Comparison of ENCODE assay signal across 1 cellular context in the genomic region with DNA sequence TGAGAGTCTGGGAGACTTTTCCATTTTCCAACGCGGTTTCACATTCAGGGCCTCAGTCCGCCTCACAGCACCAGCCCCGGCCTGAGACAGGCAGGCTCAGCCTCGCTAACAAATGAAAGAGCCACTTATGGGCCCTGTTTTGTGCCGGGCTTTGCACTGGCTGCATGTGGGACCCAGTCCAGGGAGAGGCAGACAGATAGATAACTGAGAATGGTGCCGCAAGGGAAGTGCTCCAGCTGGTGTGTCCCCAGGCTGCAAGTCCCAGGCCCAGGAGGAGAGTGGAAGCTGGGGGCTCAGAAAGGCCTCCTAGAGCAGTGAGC.
TF ChIP-seq lines count a peak whose summit lies in the region.

No MANE protein-coding gene starts in this region.

TF ChIP-seq in HepG2, 621 proteins besides CTCF, POLR2A, EP300 and RAD21:
- no peak for TF ChIP-seq JUND (CRISPR knock-in tag; IDR thresholded peaks at IDR 0.05)
